Comparison of ENCODE assay signal across 19 cellular contexts in the genomic region with DNA sequence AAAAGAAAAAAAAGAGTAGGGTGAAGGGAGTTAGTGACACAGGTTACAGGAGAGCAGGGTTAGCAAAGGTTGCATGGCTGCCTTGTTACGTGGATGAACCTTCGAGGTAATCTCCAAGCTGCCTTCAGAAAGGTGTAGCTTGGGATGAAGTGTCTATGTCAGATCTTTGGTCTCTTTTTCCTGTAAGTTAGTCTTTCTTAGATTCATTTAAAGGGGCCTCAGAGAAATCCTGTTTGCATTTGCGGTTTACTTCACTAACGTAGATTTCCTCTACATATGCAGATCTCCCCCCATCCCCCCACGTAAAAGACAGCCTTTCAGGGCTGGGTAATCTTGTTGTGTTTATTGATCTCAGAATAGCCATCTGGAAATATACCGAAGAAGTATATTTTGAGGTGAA.
DNase-seq lines count a peak whose midpoint lies in the region; ATAC-seq lines count a peak whose summit lies in the region.
"Had no signal": no experiment of that assay in that cellular context is flagged by ENCODE, and none has a peak within 500 bp of the region (broad histone marks: within the 10 kb centered on the region; RNA-seq: fewer than 3 reads in every experiment).

No MANE protein-coding gene starts in this region.

- H3K4me1 Mint-ChIP-seq in activated naive CD4-positive, alpha-beta T cell treated with anti-CD3 and anti-CD28 coated beads, Interleukin-2, amount 10 ng/mL, durations not matched to agents 7 days and 5 days = peaks cover 64% of the 10 kb centered on the region
- H3K4me1 Mint-ChIP-seq in activated naive CD8-positive, alpha-beta T cell treated with anti-CD3 and anti-CD28 coated beads for 36 hours = peaks cover 64% of the 10 kb centered on the region

- H3K9me2 ChIP-seq in Karpas-422 (replicated peaks; ENCODE audit: insufficient read depth, low read length) = no peaks in the 10 kb centered on the region

- CTCF ChIA-PET in activated naive CD4-positive, alpha-beta T cell treated with anti-CD3 and anti-CD28 coated beads, Interleukin-2, amount 10 ng/mL, durations not matched to agents 7 days and 5 days (lab: Charles Lee) = no interaction called here

- no peak for ATAC-seq in HG02870 (IDR thresholded peaks at IDR 0.05; ENCODE audit: unreplicated experiment)
- no peak for ATAC-seq in HG02798 (IDR thresholded peaks at IDR 0.05; ENCODE audit: poor library complexity, unreplicated experiment)
- ATAC-seq in HG03520 (IDR thresholded peaks at IDR 0.05; ENCODE audit: unreplicated experiment) = no peak
- ATAC-seq: GM12878, heart right ventricle, pancreas had no signal

- DNase-seq in activated naive CD4-positive, alpha-beta T cell treated with anti-CD3 and anti-CD28 coated beads, Interleukin-2, amount 10 ng/mL, durations not matched to agents 7 days and 5 days = peak; percentile 59
- no peak for DNase-seq in activated naive CD4-positive, alpha-beta T cell treated with Interleukin-2 at 50 U/mL for 16 hours
- no peak for DNase-seq in Karpas-422
- DNase-seq in activated naive CD8-positive, alpha-beta T cell treated with anti-CD3 and anti-CD28 coated beads for 36 hours = peak; percentile 17
- DNase-seq: effector memory CD4-positive, alpha-beta T cell; heart right ventricle; IMR-90; islet precursor cell; MV-4-11; NCI-H2081; NCI-H510A treated with DMSO at 0.1 percent for 48 hours; pancreas; stimulated activated CD4-positive, alpha-beta T cell treated with anti-CD3 and anti-CD28 coated beads, Interleukin-2, amount 100 ng/mL, for 48 hours had no signal

- H3K9me3 ChIP-seq in Karpas-422 (ENCODE audit: low read length) (no peaks in the 10 kb centered on the region), thymus (ENCODE audit: control insufficient read depth) (no peaks in the 10 kb centered on the region)
- H3K9me3 ChIP-seq: heart right ventricle, pancreas had no signal

- peaks cover 49% of the 10 kb centered on the region for H3K4me1 ChIP-seq in Karpas-422 (ENCODE audit: low read length)
- H3K4me1 ChIP-seq in thymus (ENCODE audit: control insufficient read depth, insufficient read depth, low read length) = peaks cover 15% of the 10 kb centered on the region
- H3K4me1 ChIP-seq: pancreas had no signal

- H3K4me3 ChIP-seq in Karpas-422 (ENCODE audit: low read length) (no peak overlapping the region), thymus (ENCODE audit: low read length) (no peak overlapping the region)
- H3K4me3 ChIP-seq: GM12878, heart right ventricle, lung, pancreas had no signal

- no peak overlapping the region for H3K4me2 ChIP-seq in Karpas-422 (ENCODE audit: low read depth, low read length, poor library complexity, severe bottlenecking)

- H2AFZ ChIP-seq in Karpas-422 (ENCODE audit: low read length) = no peak overlapping the region

- no peaks in the 10 kb centered on the region for H3K27me3 Mint-ChIP-seq in activated naive CD4-positive, alpha-beta T cell treated with anti-CD3 and anti-CD28 coated beads, Interleukin-2, amount 10 ng/mL, durations not matched to agents 7 days and 5 days
- H3K27me3 Mint-ChIP-seq in activated naive CD8-positive, alpha-beta T cell treated with anti-CD3 and anti-CD28 coated beads for 36 hours = no peaks in the 10 kb centered on the region

- peaks cover 81% of the 10 kb centered on the region for H3K79me2 ChIP-seq in Karpas-422 (ENCODE audit: low read length)

- H3K27ac Mint-ChIP-seq in activated naive CD4-positive, alpha-beta T cell treated with anti-CD3 and anti-CD28 coated beads, Interleukin-2, amount 10 ng/mL, durations not matched to agents 7 days and 5 days = peak overlapping the region; percentile 89
- H3K27ac Mint-ChIP-seq in activated naive CD8-positive, alpha-beta T cell treated with anti-CD3 and anti-CD28 coated beads for 36 hours = peak overlapping the region; percentile 92

- H3K27me3 ChIP-seq in Karpas-422 (ENCODE audit: low read length) = no peaks in the 10 kb centered on the region
- no peaks in the 10 kb centered on the region for H3K27me3 ChIP-seq in thymus (ENCODE audit: control insufficient read depth, insufficient read depth)
- H3K27me3 ChIP-seq: heart right ventricle, pancreas had no signal

- 64% methylated on average over 6 of the region's 6 CpGs for WGBS in thymus

- peaks cover 8% of the 10 kb centered on the region; the same call in 1 of the 2 replicates for H4K20me1 ChIP-seq in Karpas-422 (ENCODE audit: insufficient read depth, low read depth, low read length)

- H3K9ac ChIP-seq in Karpas-422 (ENCODE audit: low read length) = no peak overlapping the region

- H3K36me3 ChIP-seq in Karpas-422 (ENCODE audit: insufficient read depth, low read length) = peaks cover 31% of the 10 kb centered on the region
- H3K36me3 ChIP-seq in thymus (ENCODE audit: control insufficient read depth, insufficient read depth) = peaks cover 30% of the 10 kb centered on the region

- H3K9me3 Mint-ChIP-seq in activated naive CD4-positive, alpha-beta T cell treated with anti-CD3 and anti-CD28 coated beads, Interleukin-2, amount 10 ng/mL, durations not matched to agents 7 days and 5 days = no peaks in the 10 kb centered on the region
- H3K9me3 Mint-ChIP-seq in activated naive CD8-positive, alpha-beta T cell treated with anti-CD3 and anti-CD28 coated beads for 36 hours = no peaks in the 10 kb centered on the region

- peak overlapping the region; percentile 42 for H3K4me3 Mint-ChIP-seq in activated naive CD4-positive, alpha-beta T cell treated with anti-CD3 and anti-CD28 coated beads, Interleukin-2, amount 10 ng/mL, durations not matched to agents 7 days and 5 days
- peak overlapping the region; percentile 66 for H3K4me3 Mint-ChIP-seq in activated naive CD8-positive, alpha-beta T cell treated with anti-CD3 and anti-CD28 coated beads for 36 hours

- H3K27ac ChIP-seq in Karpas-422 (ENCODE audit: low read length) = peak overlapping the region; percentile 41
- peak overlapping the region; percentile 74 for H3K27ac ChIP-seq in thymus (ENCODE audit: low read depth)
- H3K27ac ChIP-seq: heart right ventricle, pancreas had no signal

- peaks cover 13% of the 10 kb centered on the region for H3K36me3 Mint-ChIP-seq in activated naive CD4-positive, alpha-beta T cell treated with anti-CD3 and anti-CD28 coated beads, Interleukin-2, amount 10 ng/mL, durations not matched to agents 7 days and 5 days
- peaks cover 18% of the 10 kb centered on the region for H3K36me3 Mint-ChIP-seq in activated naive CD8-positive, alpha-beta T cell treated with anti-CD3 and anti-CD28 coated beads for 36 hours

Comparison
In these comparisons a context has a peak if more than half of its experiments do, and no peak if none do; other contexts are left out.
1. DNase-seq: peak in activated naive CD4-positive, alpha-beta T cell treated with anti-CD3 and anti-CD28 coated beads, Interleukin-2, amount 10 ng/mL, durations not matched to agents 7 days and 5 days (single experiment) and activated naive CD8-positive, alpha-beta T cell treated with anti-CD3 and anti-CD28 coated beads for 36 hours (single experiment); none in activated naive CD4-positive, alpha-beta T cell treated with Interleukin-2 at 50 U/mL for 16 hours (single experiment) and Karpas-422 (single experiment).